8 cellular contexts compared by ENCODE assay signal in genomic region chr5:14185336-14186131, GRCh38. TPM values are rescaled to one million over a fixed set of nuclear protein-coding genes. Genes with fewer than 3 reads are reported as not detected.
DNase-seq lines count a peak whose midpoint lies in the region; ATAC-seq and TF ChIP-seq lines count a peak whose summit lies in the region.

No MANE protein-coding gene starts in this region.

- H3K18ac ChIP-seq in trophoblast cell (ENCODE audit: low read length) = peak overlapping the region; percentile 6

- no peak overlapping the region for H2BK120ac ChIP-seq in trophoblast cell (ENCODE audit: insufficient read depth, low read length, poor library complexity)

- POLR2A ChIA-PET in Panc1 (lab: Charles Lee) = interaction anchor here (0.5 to 1.0 kb wide), 4 partner anchors 19 to 80 kb away, joined by 3 to 8 read pairs (median 4); no protein-coding TSS in a partner anchor

- H4K91ac ChIP-seq in trophoblast cell (ENCODE audit: low read depth, low read length) = no peak overlapping the region

- DNase-seq in EL (peak; percentile 88), Panc1 (ENCODE audit: low read depth, low spot score) (no peak), fibroblast of mammary gland (ENCODE audit: low read depth) (peak; percentile 97), trophoblast cell (no peak), HK-2 (ENCODE audit: unreplicated experiment) (no peak)
- DNase-seq in stimulated activated naive CD8-positive, alpha-beta T cell treated with anti-CD3 and anti-CD28 coated beads, Interleukin-15, Interleukin-2, amounts not matched to agents 100 U/mL and 50 U/mL, for 24 hours = no peak

- no peaks in the 10 kb centered on the region; the same call in 1 of the 2 replicates for H3K36me3 ChIP-seq in Panc1 (ENCODE audit: control insufficient read depth, insufficient read depth, low read length)
- H3K36me3 ChIP-seq in trophoblast cell (ENCODE audit: control insufficient read depth in 1 of 2, insufficient read depth in 2 of 2, low read length in 2 of 2) = no peaks in the 10 kb centered on the region

- WGBS in trophoblast cell (ENCODE audit: extremely low coverage, insufficient coverage, insufficient read length) = no CpG with 5 or more reads among the region's 7 CpGs

- no peak overlapping the region for H4K8ac ChIP-seq in trophoblast cell (ENCODE audit: low read depth, low read length)

- peak overlapping the region; percentile 31 for H3K4ac ChIP-seq in trophoblast cell (ENCODE audit: low read depth, low read length)

- H3K79me2 ChIP-seq in trophoblast cell (ENCODE audit: control insufficient read depth, insufficient read depth, low read length, poor library complexity) = peaks cover 27% of the 10 kb centered on the region

- ATAC-seq in Panc1 (peak; percentile 15), GM21717 (IDR thresholded peaks at IDR 0.05; ENCODE audit: unreplicated experiment) (no peak), HG03097 (IDR thresholded peaks at IDR 0.05; ENCODE audit: low FRiP score, unreplicated experiment) (no peak)
- no peak for ATAC-seq in stimulated activated naive CD8-positive, alpha-beta T cell treated with anti-CD3 and anti-CD28 coated beads, Interleukin-15, Interleukin-2, amounts not matched to agents 100 U/mL and 50 U/mL, for 24 hours

- no peak overlapping the region for H2BK12ac ChIP-seq in trophoblast cell (ENCODE audit: low read length)

- H3K9me3 ChIP-seq in Panc1 (ENCODE audit: control insufficient read depth, insufficient read depth, low read depth, low read length) (no peaks in the 10 kb centered on the region), trophoblast cell (ENCODE audit: insufficient read depth, low read depth, low read length) (no peaks in the 10 kb centered on the region)

- peak overlapping the region; percentile 5 for H3K14ac ChIP-seq in trophoblast cell (ENCODE audit: low read length)

- H3K9ac ChIP-seq in trophoblast cell (ENCODE audit: low read length) = no peak overlapping the region

- TF ChIP-seq CTCF in Panc1 (IDR thresholded peaks at IDR 0.05) (no peak), fibroblast of mammary gland (conservative IDR thresholded peaks at IDR 0.05; ENCODE audit: control insufficient read depth, insufficient read depth, low read depth, low read length) (no peak)

- H3K27ac ChIP-seq in Panc1 (ENCODE audit: low read length) (peak overlapping the region; percentile 99), trophoblast cell (ENCODE audit: low read depth, low read length) (no peak overlapping the region)

- H3K4me3 ChIP-seq in Panc1 (ENCODE audit: low read depth in 2 of 2, low read length in 2 of 2) = peak overlapping the region in 1 of 2 experiments; percentile 9; a peak in 2 of 4 replicates
- peak overlapping the region; percentile 3 for H3K4me3 ChIP-seq in fibroblast of mammary gland (ENCODE audit: control insufficient read depth, low read depth, low read length)
- H3K4me3 ChIP-seq in trophoblast cell (ENCODE audit: low read depth, low read length) = no peak overlapping the region

- H3K4me1 ChIP-seq in Panc1 (ENCODE audit: control insufficient read depth, insufficient read depth, low read length) (peaks cover 99% of the 10 kb centered on the region), trophoblast cell (ENCODE audit: control insufficient read depth in 1 of 2, insufficient read depth in 2 of 2, low read length in 2 of 2) (peaks cover 30 to 35% of the 10 kb centered on the region in 2 experiments)

- intact Hi-C loops in Panc1 (cut with micrococcal nuclease; ENCODE audit: unreplicated experiment) = loop anchor here (5.0 kb wide), 1 partner anchor 677 kb away; no protein-coding TSS in a partner anchor

- peaks cover 5% of the 10 kb centered on the region for H3K79me1 ChIP-seq in trophoblast cell (ENCODE audit: low read length)

- no peak overlapping the region for H2AFZ ChIP-seq in trophoblast cell (ENCODE audit: insufficient read depth, low read length, poor library complexity)

- no peak overlapping the region for H2BK5ac ChIP-seq in trophoblast cell (ENCODE audit: low read depth, low read length, poor library complexity)

- BruUV-seq in Panc1 (replicated peaks; lab: Mats Ljungman, UMichigan) = TSS peak; percentile 66

- H2AK5ac ChIP-seq in trophoblast cell (ENCODE audit: low read length) = no peak overlapping the region

- H3K27me3 ChIP-seq in Panc1 (ENCODE audit: control insufficient read depth, insufficient read depth, low read length) (no peaks in the 10 kb centered on the region), trophoblast cell (ENCODE audit: insufficient read depth, low read length) (no peaks in the 10 kb centered on the region)

- H3K4me2 ChIP-seq in trophoblast cell (ENCODE audit: low read length) = no peak overlapping the region

- H4K12ac ChIP-seq in trophoblast cell (ENCODE audit: low read depth, low read length) = no peak overlapping the region

- in situ Hi-C loops in Panc1 (cut with HindIII; ENCODE audit: low pct_unique_long_range_greater_than_20kb, low sequenced_read_pairs) = no loop called here

- CTCF ChIA-PET in Panc1 (lab: Charles Lee) = interaction anchor here (0.6 kb wide), 1 partner anchor 73 kb away, joined by 3 read pairs; no protein-coding TSS in a partner anchor

- H3K23ac ChIP-seq in trophoblast cell (ENCODE audit: low read length) = no peak overlapping the region

RNA-seq across cellular contexts. Expression of gene TRIO, which starts 42.4 kb away (rescaled TPM):
- total RNA-seq in Panc1 (2021; ENCODE audit: unreplicated experiment) = 349 TPM
- polyA plus RNA-seq in Panc1 (2012; ENCODE audit: insufficient read length) = 213 TPM
- 47.9 and 49.7 TPM in 2 replicates for polyA plus RNA-seq in trophoblast cell (2013)

Comparison
In these comparisons a context has a peak if more than half of its experiments do, and no peak if none do; other contexts are left out.
1. DNase-seq: peak in EL (single experiment) and fibroblast of mammary gland (single experiment); none in Panc1 (single experiment), trophoblast cell (0 of 2), stimulated activated naive CD8-positive, alpha-beta T cell treated with anti-CD3 and anti-CD28 coated beads, Interleukin-15, Interleukin-2, amounts not matched to agents 100 U/mL and 50 U/mL, for 24 hours (single experiment) and HK-2 (single experiment).